8 cellular contexts compared by ENCODE assay signal in genomic region chr6:30219244-30219643, GRCh38. TPM values are rescaled to one million over a fixed set of nuclear protein-coding genes. Genes with fewer than 3 reads are reported as not detected.
DNase-seq lines count a peak whose midpoint lies in the region; ATAC-seq and TF ChIP-seq lines count a peak whose summit lies in the region.

No MANE protein-coding gene starts in this region.

- no peaks in the 10 kb centered on the region for H3K4me1 Mint-ChIP-seq in Caco-2 (ENCODE audit: low read depth, unreplicated experiment)

- CTCF ChIA-PET in Caco-2 (lab: Charles Lee): interaction anchor here (0.7 to 2.1 kb wide), 8 partner anchors 9 to 258 kb away, joined by 3 to 9 read pairs (median 4); no protein-coding TSS in a partner anchor

- no peak overlapping the region for H2BK5ac ChIP-seq in neuronal stem cell (ENCODE audit: low read length)

- no peak overlapping the region for H3K9ac ChIP-seq in neuronal stem cell (ENCODE audit: low read depth, low read length, poor library complexity)

- intact Hi-C loops in Caco-2 (cut with micrococcal nuclease; ENCODE audit: unreplicated experiment): loop anchor here (1.0 to 5.0 kb wide), 2 partner anchors 126 to 178 kb away; partner anchors contain the start of gene RPP21

- no peaks in the 10 kb centered on the region for H3K27me3 ChIP-seq in Caco-2 (replicated peaks; ENCODE audit: control insufficient read depth, insufficient read depth, low read length)
- H3K27me3 ChIP-seq in neuronal stem cell (ENCODE audit: control insufficient read depth in 3 of 3, insufficient read depth in 3 of 3, low read depth in 1 of 3, low read length in 3 of 3): no peaks in the 10 kb centered on the region

- POLR2A ChIA-PET in Caco-2 (lab: Charles Lee): interaction anchor here (1.1 kb wide), 1 partner anchor 107 kb away, joined by 4 read pairs; the partner anchor contains the start of gene TRIM39

- no peaks in the 10 kb centered on the region for H3K27me3 Mint-ChIP-seq in Caco-2 (ENCODE audit: insufficient read depth, unreplicated experiment)

- WGBS in neuronal stem cell (ENCODE audit: extremely low coverage in 2 of 2, insufficient read length in 2 of 2, insufficient replicate concordance in 1 of 2), 2 donors: no CpG with 5 or more reads among the region's 1 CpG

- ATAC-seq in HG02610 (IDR thresholded peaks at IDR 0.05; ENCODE audit: unreplicated experiment) (no peak), HG03342 (IDR thresholded peaks at IDR 0.05; ENCODE audit: unreplicated experiment) (no peak)

- H3K9me3 ChIP-seq in Caco-2: peaks cover 9% of the 10 kb centered on the region; the same call in 1 of the 2 replicates
- peaks cover 4 to 14% of the 10 kb centered on the region in 2 donors for H3K9me3 ChIP-seq in neuronal stem cell (replicated peaks in 1 of 2; ENCODE audit: control insufficient read depth in 2 of 2, insufficient read depth in 1 of 2, low read depth in 1 of 2, low read length in 2 of 2)

- DNase-seq in Caco-2 (peak in 1 of 2 experiments; percentile 57), HUDEP-2 (lab: John Stamatoyannopoulos, UW; ENCODE audit: unreplicated experiment in 76 of 76) (peak in 39 of 76 experiments; percentile 8 to 64 (median 35)), NCI-H82 treated with DMSO at 0.1 percent for 48 hours (lab: John Stamatoyannopoulos, UW; ENCODE audit: unreplicated experiment) (peak; percentile 8), activated T-cell treated with anti-CD3 and anti-CD28 coated beads for 24 hours (ENCODE audit: low read depth) (peak; percentile 34), fibroblast of gingiva (ENCODE audit: low read depth) (peak; percentile 26), neuronal stem cell (ENCODE audit: low spot score) (no peak)

- no peak overlapping the region for H4K91ac ChIP-seq in neuronal stem cell (ENCODE audit: low read depth, low read length, poor library complexity)

- H3K4me1 ChIP-seq in Caco-2 (0 out of 2 replicates have a peak, but pooled peaks cover 3% of the 10 kb centered on the region), neuronal stem cell (ENCODE audit: control insufficient read depth in 2 of 2, insufficient read depth in 1 of 2, low read depth in 1 of 2, low read length in 2 of 2) (peaks cover 0 to 4% of the 10 kb centered on the region in 2 donors)

- H3K27ac ChIP-seq in neuronal stem cell (replicated peaks; ENCODE audit: low read length): no peak overlapping the region

- no peak overlapping the region for H3K23ac ChIP-seq in neuronal stem cell (ENCODE audit: low read depth, low read length, poor library complexity)

- peaks cover 4% of the 10 kb centered on the region for H3K36me3 Mint-ChIP-seq in Caco-2 (ENCODE audit: insufficient read depth, unreplicated experiment)

- H3K27ac Mint-ChIP-seq in Caco-2 (ENCODE audit: unreplicated experiment): no peak overlapping the region

- no peak overlapping the region for H3K4ac ChIP-seq in neuronal stem cell (ENCODE audit: low read length)

- H3K4me3 ChIP-seq in Caco-2 (ENCODE audit: low read depth, low read length) (no peak overlapping the region), neuronal stem cell (ENCODE audit: low read length in 2 of 2) (no peak overlapping the region)

- H3K4me3 Mint-ChIP-seq in Caco-2 (ENCODE audit: unreplicated experiment): no peak overlapping the region

- no peak overlapping the region for H3K18ac ChIP-seq in neuronal stem cell (ENCODE audit: low read length)

- no peak overlapping the region for H2AK5ac ChIP-seq in neuronal stem cell (ENCODE audit: low read depth, low read length)

- TF ChIP-seq CTCF in Caco-2 (IDR thresholded peaks at IDR 0.05; ENCODE audit: insufficient read depth in 1 of 2, low read depth in 1 of 2, low read length in 1 of 2, severe bottlenecking in 1 of 2, unreplicated experiment in 1 of 2): peak; percentile 70 to 88

- no peak overlapping the region for H2BK15ac ChIP-seq in neuronal stem cell (ENCODE audit: low read length)

- no TSS peak for BruUV-seq in Caco-2 (replicated peaks; lab: Mats Ljungman, UMichigan)

- H2BK12ac ChIP-seq in neuronal stem cell (ENCODE audit: low read length): no peak overlapping the region

- no peak overlapping the region for H3K4me2 ChIP-seq in neuronal stem cell (ENCODE audit: insufficient read depth, low read length, poor library complexity, severe bottlenecking)

- H3K36me3 ChIP-seq in Caco-2 (ENCODE audit: control insufficient read depth, insufficient read depth, low read length): no peaks in the 10 kb centered on the region
- H3K36me3 ChIP-seq in neuronal stem cell (replicated peaks in 1 of 2; ENCODE audit: control insufficient read depth in 2 of 2, insufficient read depth in 2 of 2, low read length in 2 of 2): no peaks in the 10 kb centered on the region

- H4K8ac ChIP-seq in neuronal stem cell (ENCODE audit: low read depth, low read length): no peak overlapping the region

- no peak overlapping the region for H2BK120ac ChIP-seq in neuronal stem cell (ENCODE audit: low read depth, low read length)

- H2AFZ ChIP-seq in neuronal stem cell (ENCODE audit: low read length): peak overlapping the region; percentile 90

- H3K79me1 ChIP-seq in neuronal stem cell (ENCODE audit: low read depth, low read length): no peaks in the 10 kb centered on the region

- peaks cover 13% of the 10 kb centered on the region for H3K9me3 Mint-ChIP-seq in Caco-2 (ENCODE audit: unreplicated experiment)

- no peak overlapping the region for H3K14ac ChIP-seq in neuronal stem cell (ENCODE audit: low read length)

RNA-seq across cellular contexts. Expression of gene TRIM26, which starts 6.0 kb away (rescaled TPM):
- total RNA-seq in Caco-2 (2022): 48.1 and 49.0 TPM in 2 replicates
- 8.7 TPM for polyA plus RNA-seq in neuronal stem cell (2013, experiment 1 of 2)
- 8.4 TPM for polyA plus RNA-seq in neuronal stem cell (2013, experiment 2 of 2)

RNA-seq across cellular contexts. Expression of gene TRIM15, which starts 55.9 kb away (rescaled TPM):
- 5.2 and 6.9 TPM in 2 replicates for total RNA-seq in Caco-2 (2022)
- 0.07 TPM for polyA plus RNA-seq in neuronal stem cell (2013, experiment 1 of 2)
- polyA plus RNA-seq in neuronal stem cell (2013, experiment 2 of 2): 0.04 TPM

RNA-seq across cellular contexts. Expression of gene TRIM10, which starts 58.2 kb away (rescaled TPM):
- 0.95 and 1.4 TPM in 2 replicates for total RNA-seq in Caco-2 (2022)
- not detected for polyA plus RNA-seq in neuronal stem cell (2013, experiment 1 of 2)
- polyA plus RNA-seq in neuronal stem cell (2013, experiment 2 of 2): not detected
